In the genomic region with DNA sequence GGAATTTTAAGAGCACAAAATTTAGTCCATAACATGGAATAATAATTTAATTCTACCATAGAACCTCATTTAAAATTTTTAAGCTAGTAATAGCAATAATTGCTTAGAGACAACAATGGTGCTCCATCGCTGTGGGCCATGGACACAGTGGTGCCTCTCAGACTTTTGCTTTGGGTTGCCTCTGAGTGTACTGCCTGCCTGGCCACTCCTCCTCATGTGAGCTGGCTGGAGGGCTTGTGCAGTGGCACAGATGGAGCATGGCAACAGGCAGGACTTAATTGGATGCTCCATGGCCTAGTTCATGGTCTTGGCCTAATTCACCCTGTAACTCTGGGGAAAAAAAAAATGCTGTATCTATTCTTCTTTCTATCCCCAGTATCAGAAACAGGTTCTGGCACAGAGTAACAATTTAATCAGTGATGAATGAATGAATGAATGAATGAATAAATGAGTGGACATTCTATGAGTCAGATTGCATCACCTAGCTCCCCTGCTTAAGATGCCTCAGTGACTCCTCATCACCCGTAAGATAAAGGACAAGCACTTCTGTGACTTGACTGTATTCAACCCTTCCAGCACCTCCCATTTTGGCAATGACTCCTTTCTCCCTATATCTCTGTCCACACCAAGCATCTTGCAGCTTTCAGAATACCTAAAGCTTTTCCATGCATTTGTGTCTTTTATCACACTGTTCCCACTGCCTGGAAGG, we compare ENCODE assay signal across 24 cellular contexts.
DNase-seq lines count a peak whose midpoint lies in the region; ATAC-seq lines count a peak whose summit lies in the region.
"Had no signal": no experiment of that assay in that cellular context is flagged by ENCODE, and none has a peak within 500 bp of the region (broad histone marks: within the 10 kb centered on the region; RNA-seq: fewer than 3 reads in every experiment).

No MANE protein-coding gene starts in this region.

- H3K9ac ChIP-seq in neuronal stem cell (ENCODE audit: low read depth, low read length, poor library complexity): no peak overlapping the region

- H3K36me3 ChIP-seq in SJSA1 (no peaks in the 10 kb centered on the region), neuronal stem cell (replicated peaks in 1 of 2; ENCODE audit: control insufficient read depth in 2 of 2, insufficient read depth in 2 of 2, low read length in 2 of 2) (no peaks in the 10 kb centered on the region)
- H3K36me3 ChIP-seq: Peyer's patch had no signal

- no CpG with 5 or more reads among the region's 2 CpGs for WGBS in neuronal stem cell (ENCODE audit: extremely low coverage in 2 of 2, insufficient read length in 2 of 2, insufficient replicate concordance in 1 of 2), 2 donors

- H3K4me3 ChIP-seq in SJSA1 (no peak overlapping the region), neuronal stem cell (ENCODE audit: low read length in 2 of 2) (no peak overlapping the region)
- H3K4me3 ChIP-seq: A549, GM23338, Peyer's patch had no signal

- no peak overlapping the region for H2BK5ac ChIP-seq in neuronal stem cell (ENCODE audit: low read length)

- H3K9me3 ChIP-seq in SJSA1 (replicated peaks) (no peaks in the 10 kb centered on the region), neuronal stem cell (replicated peaks in 1 of 2; ENCODE audit: control insufficient read depth in 2 of 2, insufficient read depth in 1 of 2, low read depth in 1 of 2, low read length in 2 of 2) (no peaks in the 10 kb centered on the region)
- H3K9me3 ChIP-seq: A549, Peyer's patch had no signal

- H3K27ac Mint-ChIP-seq in activated naive CD4-positive, alpha-beta T cell treated with anti-CD3 and anti-CD28 coated beads, Interleukin-2, amount 50 U/mL, for 72 hours: no peak overlapping the region
- H3K27ac Mint-ChIP-seq: CD4-positive, alpha-beta memory T cell; GM23338; H9 had no signal

- peak; percentile 6 for DNase-seq in NCI-H226
- DNase-seq in SJSA1 (ENCODE audit: low read depth in 1 of 2, low spot score in 2 of 2): no peak
- DNase-seq in epithelial cell of prostate (ENCODE audit: low read depth, low spot score): no peak
- DNase-seq in neuronal stem cell (ENCODE audit: low spot score): no peak
- no peak for DNase-seq in activated naive CD4-positive, alpha-beta T cell treated with anti-CD3 and anti-CD28 coated beads, Interleukin-2, amount 50 U/mL, for 16 hours
- no peak for DNase-seq in activated naive CD4-positive, alpha-beta T cell treated with anti-CD3 and anti-CD28 coated beads, Interleukin-2, amount 50 U/mL, for 72 hours (ENCODE audit: low spot score in 2 of 2)
- no peak for DNase-seq in midbrain (lab: John Stamatoyannopoulos, UW)
- DNase-seq: C1 segment of cervical spinal cord; CD4-positive, alpha-beta memory T cell; COR-L47; DMS53; H9; KG1; NCI-H1048; NCI-H1417; NCI-H1694; NCI-H2081; NCI-H2227 treated with DMSO at 0.1 percent for 48 hours; NCI-H510A; NCI-H69; Peyer's patch; SIG-M5 had no signal

- H3K36me3 Mint-ChIP-seq in activated naive CD4-positive, alpha-beta T cell treated with anti-CD3 and anti-CD28 coated beads, Interleukin-2, amount 50 U/mL, for 72 hours: no peaks in the 10 kb centered on the region
- H3K36me3 Mint-ChIP-seq: CD4-positive, alpha-beta memory T cell had no signal

- peak overlapping the region; percentile 95 for H3K14ac ChIP-seq in neuronal stem cell (ENCODE audit: low read length)

- no peak overlapping the region for H3K23ac ChIP-seq in neuronal stem cell (ENCODE audit: low read depth, low read length, poor library complexity)

- no peak overlapping the region for H2AFZ ChIP-seq in neuronal stem cell (ENCODE audit: low read length)
- H2AFZ ChIP-seq: GM23338 had no signal

- H3K4me1 ChIP-seq in SJSA1 (replicated peaks): peaks cover 45% of the 10 kb centered on the region
- H3K4me1 ChIP-seq in neuronal stem cell (ENCODE audit: control insufficient read depth in 2 of 2, insufficient read depth in 1 of 2, low read depth in 1 of 2, low read length in 2 of 2): no peaks in the 10 kb centered on the region
- H3K4me1 ChIP-seq: A549, Peyer's patch had no signal

- H4K91ac ChIP-seq in neuronal stem cell (ENCODE audit: low read depth, low read length, poor library complexity): no peak overlapping the region

- no peaks in the 10 kb centered on the region for H3K27me3 ChIP-seq in SJSA1 (replicated peaks)
- no peaks in the 10 kb centered on the region for H3K27me3 ChIP-seq in neuronal stem cell (ENCODE audit: control insufficient read depth in 3 of 3, insufficient read depth in 3 of 3, low read depth in 1 of 3, low read length in 3 of 3)
- H3K27me3 ChIP-seq: Peyer's patch had no signal

- H2BK12ac ChIP-seq in neuronal stem cell (ENCODE audit: low read length): no peak overlapping the region

- no peak overlapping the region for H4K8ac ChIP-seq in neuronal stem cell (ENCODE audit: low read depth, low read length)

- H3K18ac ChIP-seq in neuronal stem cell (ENCODE audit: low read length): no peak overlapping the region

- peak overlapping the region; percentile 39 for H3K27ac ChIP-seq in SJSA1
- H3K27ac ChIP-seq in epithelial cell of prostate: peak overlapping the region; percentile 99
- H3K27ac ChIP-seq in neuronal stem cell (replicated peaks; ENCODE audit: low read length): no peak overlapping the region
- H3K27ac ChIP-seq: A549 had no signal

- no peak overlapping the region for H2BK15ac ChIP-seq in neuronal stem cell (ENCODE audit: low read length)

- H3K4ac ChIP-seq in neuronal stem cell (ENCODE audit: low read length): no peak overlapping the region

- peaks cover 0 to 5% of the 10 kb centered on the region in 2 donors for H3K9me3 Mint-ChIP-seq in activated naive CD4-positive, alpha-beta T cell treated with anti-CD3 and anti-CD28 coated beads, Interleukin-2, amount 50 U/mL, for 72 hours
- H3K9me3 Mint-ChIP-seq: GM23338 had no signal

- no peaks in the 10 kb centered on the region for H3K79me1 ChIP-seq in neuronal stem cell (ENCODE audit: low read depth, low read length)

- ATAC-seq in activated naive CD4-positive, alpha-beta T cell treated with anti-CD3 and anti-CD28 coated beads, Interleukin-2, amount 50 U/mL, for 72 hours: no peak
- ATAC-seq: A549, GM23338 had no signal

- no peak overlapping the region for H3K4me2 ChIP-seq in neuronal stem cell (ENCODE audit: insufficient read depth, low read length, poor library complexity, severe bottlenecking)
- H3K4me2 ChIP-seq: A549, GM23338 had no signal

- H2AK5ac ChIP-seq in neuronal stem cell (ENCODE audit: low read depth, low read length): no peak overlapping the region

- no peak overlapping the region for H2BK120ac ChIP-seq in neuronal stem cell (ENCODE audit: low read depth, low read length)
